Comparison of ENCODE assay signal across 7 cellular contexts in genomic region chr3:172129868-172130751, GRCh38.
DNase-seq lines count a peak whose midpoint lies in the region; ATAC-seq and TF ChIP-seq lines count a peak whose summit lies in the region.

No MANE protein-coding gene starts in this region.

- peak overlapping the region; percentile 71 for H3K4me2 ChIP-seq in smooth muscle cell

- no peaks in the 10 kb centered on the region for H3K9me3 ChIP-seq in SK-N-MC (ENCODE audit: low read depth, low read length)
- H3K9me3 ChIP-seq in adipocyte (ENCODE audit: control insufficient read depth, low read length), result no peaks in the 10 kb centered on the region
- no peaks in the 10 kb centered on the region for H3K9me3 ChIP-seq in right cardiac atrium (ENCODE audit: control insufficient read depth, low read length)
- H3K9me3 ChIP-seq in smooth muscle cell (replicated peaks; ENCODE audit: low read depth), result no peaks in the 10 kb centered on the region

- peak overlapping the region; percentile 17; the same call in 1 of the 2 replicates for H3K4me3 ChIP-seq in SK-N-MC
- peak overlapping the region; percentile 65 for H3K4me3 ChIP-seq in adipocyte (ENCODE audit: low read length)
- H3K4me3 ChIP-seq in right cardiac atrium (ENCODE audit: low read length), result no peak overlapping the region
- no peak overlapping the region for H3K4me3 ChIP-seq in smooth muscle cell

- peaks cover 77% of the 10 kb centered on the region for H3K4me1 ChIP-seq in adipocyte (ENCODE audit: control insufficient read depth, insufficient read depth, low read length)
- peaks cover 10% of the 10 kb centered on the region for H3K4me1 ChIP-seq in right cardiac atrium (ENCODE audit: control insufficient read depth, insufficient read depth, low read length)
- H3K4me1 ChIP-seq in smooth muscle cell (ENCODE audit: low read depth), result peaks cover 33% of the 10 kb centered on the region

- H2AFZ ChIP-seq in smooth muscle cell (ENCODE audit: low read depth), result no peak overlapping the region

- peak; percentile 33 for ATAC-seq in HG03342 (IDR thresholded peaks at IDR 0.05; ENCODE audit: unreplicated experiment)
- ATAC-seq in right cardiac atrium, result peak; percentile 92 to 94
- ATAC-seq in HG03159 (IDR thresholded peaks at IDR 0.05; ENCODE audit: unreplicated experiment), result no peak
- no peak for ATAC-seq in HG02759 (IDR thresholded peaks at IDR 0.05; ENCODE audit: unreplicated experiment)

- peaks cover 98% of the 10 kb centered on the region for H4K20me1 ChIP-seq in smooth muscle cell (ENCODE audit: low read depth)

- H3K9ac ChIP-seq in SK-N-MC (ENCODE audit: insufficient read length), result no peak overlapping the region
- H3K9ac ChIP-seq in adipocyte (ENCODE audit: low read length), result peak overlapping the region; percentile 73
- H3K9ac ChIP-seq in smooth muscle cell (ENCODE audit: low read depth), result peak overlapping the region; percentile 86

- DNase-seq in SK-N-MC (ENCODE audit: low read depth, low spot score) (no peak), adipocyte (ENCODE audit: low read depth) (peak; percentile 97), right cardiac atrium (peak; percentile 91 to 95 (median 94)), smooth muscle cell (lab: John Stamatoyannopoulos, UW; ENCODE audit: unreplicated experiment) (peak; percentile 42)

- intact Hi-C loops in right cardiac atrium (cut with DNase I), result no loop called here

- H3K27ac ChIP-seq in SK-N-MC (peak overlapping the region; percentile 35), right cardiac atrium (ENCODE audit: low read length) (peak overlapping the region; percentile 88), smooth muscle cell (ENCODE audit: low read depth) (peak overlapping the region; percentile 99)

- H3F3A ChIP-seq in smooth muscle cell (ENCODE audit: low read depth), result peaks cover 71% of the 10 kb centered on the region

- 37% methylated on average over 17 of the region's 17 CpGs for WGBS in right cardiac atrium
- WGBS in smooth muscle cell (ENCODE audit: low lambda C conversion rate), result 28% methylated on average over 17 of the region's 17 CpGs

- H3K36me3 ChIP-seq in SK-N-MC (ENCODE audit: insufficient read depth, low read length) (no peaks in the 10 kb centered on the region; the same call in 1 of the 2 replicates), adipocyte (ENCODE audit: control insufficient read depth, insufficient read depth, low read length, severe bottlenecking) (peaks cover 31% of the 10 kb centered on the region), smooth muscle cell (ENCODE audit: low read depth) (no peaks in the 10 kb centered on the region)

- no peak for TF ChIP-seq CTCF in smooth muscle cell (IDR thresholded peaks at IDR 0.05; ENCODE audit: borderline replicate concordance, insufficient read depth, poor library complexity, severe bottlenecking)

- H3K27me3 ChIP-seq in adipocyte (replicated peaks; ENCODE audit: control insufficient read depth, insufficient read depth, low read length) (no peaks in the 10 kb centered on the region), right cardiac atrium (ENCODE audit: control insufficient read depth, insufficient read depth) (no peaks in the 10 kb centered on the region), smooth muscle cell (ENCODE audit: low read depth) (no peaks in the 10 kb centered on the region)

- H3K79me2 ChIP-seq in smooth muscle cell (ENCODE audit: low read depth), result peaks cover 98% of the 10 kb centered on the region

Comparison
In these comparisons a context has a peak if more than half of its experiments do, and no peak if none do; other contexts are left out.
1. ATAC-seq: peak in HG03342 (single experiment) and right cardiac atrium (2 of 2); none in HG03159 (single experiment) and HG02759 (single experiment).
2. H3K27ac ChIP-seq: peak in every context shown above with its lines; median percentile 99 in smooth muscle cell; 88 in right cardiac atrium; 35 in SK-N-MC.
3. H3K4me3 ChIP-seq: peak in SK-N-MC (single experiment) and adipocyte (single experiment); none in right cardiac atrium (single experiment) and smooth muscle cell (single experiment).